8 cellular contexts compared by ENCODE assay signal in genomic region chr1:156491151-156491949, GRCh38. TPM values are rescaled to one million over a fixed set of nuclear protein-coding genes. Genes with fewer than 3 reads are reported as not detected.
A peak's percentile ranks its signal among the peaks of the same experiment; 100 is the strongest.
DNase-seq lines count a peak whose midpoint lies in the region; ATAC-seq and TF ChIP-seq lines count a peak whose summit lies in the region.

No MANE protein-coding gene starts in this region.

- H3K27ac Mint-ChIP-seq in activated CD4-positive, alpha-beta memory T cell treated with anti-CD3 and anti-CD28 coated beads, Interleukin-2, amount 10 ng/mL, durations not matched to agents 7 days and 5 days, result peak overlapping the region; percentile 52

- H3K36me3 Mint-ChIP-seq in activated CD4-positive, alpha-beta memory T cell treated with anti-CD3 and anti-CD28 coated beads, Interleukin-2, amount 10 ng/mL, durations not matched to agents 7 days and 5 days (ENCODE audit: low read depth), result peaks cover 28% of the 10 kb centered on the region

- H2BK12ac ChIP-seq in mesenchymal stem cell (ENCODE audit: low read length in 2 of 2), result no peak overlapping the region

- CTCF ChIA-PET in activated CD4-positive, alpha-beta memory T cell treated with anti-CD3 and anti-CD28 coated beads, Interleukin-2, amount 10 ng/mL, durations not matched to agents 7 days and 5 days (lab: Charles Lee), result interaction anchor here (0.9 to 4.2 kb wide), 5 partner anchors 10 to 115 kb away, joined by 3 to 40 read pairs (median 4); partner anchors contain the start of gene MEF2D

- H3K4ac ChIP-seq in mesenchymal stem cell (ENCODE audit: low read depth in 1 of 2, low read length in 2 of 2), result no peak overlapping the region

- 93% methylated on average over 5 of the region's 6 CpGs for WGBS in mesenchymal stem cell

- no peaks in the 10 kb centered on the region for H3K36me3 ChIP-seq in cardiac muscle cell
- peaks cover 18 to 27% of the 10 kb centered on the region in 2 experiments for H3K36me3 ChIP-seq in mesenchymal stem cell (ENCODE audit: control insufficient read depth in 1 of 2, insufficient read depth in 2 of 2, low read depth in 1 of 2, low read length in 2 of 2)
- no peaks in the 10 kb centered on the region for H3K36me3 ChIP-seq in uterus

- H3K4me3 ChIP-seq in cardiac muscle cell (no peak overlapping the region), mesenchymal stem cell (ENCODE audit: insufficient read depth in 1 of 2, low read depth in 1 of 2, low read length in 2 of 2) (peak overlapping the region in 1 of 2 experiments; percentile 50), uterus (peak overlapping the region in 1 of 2 donors; percentile 15)

- H3K27me3 Mint-ChIP-seq in activated CD4-positive, alpha-beta memory T cell treated with anti-CD3 and anti-CD28 coated beads, Interleukin-2, amount 10 ng/mL, durations not matched to agents 7 days and 5 days, result no peaks in the 10 kb centered on the region

- no peak for TF ChIP-seq POLR2A in uterus (IDR thresholded peaks at IDR 0.05)

- no peaks in the 10 kb centered on the region for H3K27me3 ChIP-seq in cardiac muscle cell
- H3K27me3 ChIP-seq in mesenchymal stem cell (ENCODE audit: control insufficient read depth in 1 of 2, insufficient read depth in 1 of 2, low read length in 2 of 2), result no peaks in the 10 kb centered on the region
- H3K27me3 ChIP-seq in uterus, result no peaks in the 10 kb centered on the region

- no peak overlapping the region for H2BK120ac ChIP-seq in mesenchymal stem cell (ENCODE audit: low read depth, low read length)

- ATAC-seq in HG03565 (IDR thresholded peaks at IDR 0.05; ENCODE audit: unreplicated experiment), result no peak

- no peak overlapping the region for H2AK5ac ChIP-seq in mesenchymal stem cell (ENCODE audit: low read length, severe bottlenecking)

- H4K91ac ChIP-seq in mesenchymal stem cell (ENCODE audit: low read length), result no peak overlapping the region

- intact Hi-C loops in cardiac septum (cut with DNase I) (no loop called here), uterus (cut with DNase I; ENCODE audit: low total_unique reads) (no loop called here)

- no peak overlapping the region for H4K8ac ChIP-seq in mesenchymal stem cell (ENCODE audit: low read length)

- H3K23ac ChIP-seq in mesenchymal stem cell (ENCODE audit: low read length in 2 of 2), result no peak overlapping the region

- peaks cover 29% of the 10 kb centered on the region for H3K79me1 ChIP-seq in mesenchymal stem cell (replicated peaks; ENCODE audit: low read length, poor library complexity, severe bottlenecking)

- no peak overlapping the region for H2AFZ ChIP-seq in mesenchymal stem cell (ENCODE audit: low read depth, low read length)

- no peak overlapping the region for H3K14ac ChIP-seq in mesenchymal stem cell (ENCODE audit: low read length in 2 of 2)

- no peaks in the 10 kb centered on the region for H3K9me3 ChIP-seq in cardiac muscle cell (ENCODE audit: low read depth)
- no peaks in the 10 kb centered on the region for H3K9me3 ChIP-seq in mesenchymal stem cell (ENCODE audit: control insufficient read depth, low read length)
- no peaks in the 10 kb centered on the region for H3K9me3 ChIP-seq in uterus

- no peak overlapping the region for H2BK5ac ChIP-seq in mesenchymal stem cell (ENCODE audit: low read depth, low read length, poor library complexity, severe bottlenecking)

- H2BK15ac ChIP-seq in mesenchymal stem cell (ENCODE audit: low read depth, poor library complexity, severe bottlenecking), result no peak overlapping the region

- TF ChIP-seq CTCF in cardiac muscle cell (IDR thresholded peaks at IDR 0.05; ENCODE audit: low read depth, low read length), result no peak
- TF ChIP-seq CTCF in uterus (IDR thresholded peaks at IDR 0.05), result no peak

- peaks cover 83% of the 10 kb centered on the region for H3K4me1 Mint-ChIP-seq in activated CD4-positive, alpha-beta memory T cell treated with anti-CD3 and anti-CD28 coated beads, Interleukin-2, amount 10 ng/mL, durations not matched to agents 7 days and 5 days

- POLR2A ChIA-PET in activated CD4-positive, alpha-beta memory T cell treated with anti-CD3 and anti-CD28 coated beads, Interleukin-2, amount 10 ng/mL, durations not matched to agents 7 days and 5 days (lab: Charles Lee), result interaction anchor here (0.9 to 13.8 kb wide), 7 partner anchors 9 to 100 kb away, joined by 3 to 286 read pairs (median 3); partner anchors contain the start of genes MEF2D and NAXE

- H3K18ac ChIP-seq in mesenchymal stem cell (ENCODE audit: low read depth in 1 of 2, low read length in 2 of 2), result no peak overlapping the region

- no peak overlapping the region for H3K4me2 ChIP-seq in mesenchymal stem cell (ENCODE audit: low read length, poor library complexity, severe bottlenecking)

- H3K4me3 Mint-ChIP-seq in activated CD4-positive, alpha-beta memory T cell treated with anti-CD3 and anti-CD28 coated beads, Interleukin-2, amount 10 ng/mL, durations not matched to agents 7 days and 5 days, result no peak overlapping the region

- DNase-seq in cardiac muscle cell (ENCODE audit: low read depth in 1 of 2, low spot score in 1 of 2) (no peak), cardiac septum (ENCODE audit: low spot score) (no peak), mesenchymal stem cell (no peak), uterus (no peak), EL (no peak), cerebellum (ENCODE audit: low spot score) (no peak)
- no peak for DNase-seq in activated CD4-positive, alpha-beta memory T cell treated with anti-CD3 and anti-CD28 coated beads, Interleukin-2, amount 10 ng/mL, durations not matched to agents 7 days and 5 days

- no peaks in the 10 kb centered on the region for H3K9me3 Mint-ChIP-seq in activated CD4-positive, alpha-beta memory T cell treated with anti-CD3 and anti-CD28 coated beads, Interleukin-2, amount 10 ng/mL, durations not matched to agents 7 days and 5 days

- H3K27ac ChIP-seq in cardiac muscle cell, result peak overlapping the region; percentile 96
- no peak overlapping the region for H3K27ac ChIP-seq in mesenchymal stem cell (ENCODE audit: low read length, poor library complexity, severe bottlenecking)
- peak overlapping the region; percentile 77 to 100 for H3K27ac ChIP-seq in uterus

- peaks cover 81% of the 10 kb centered on the region for H3K4me1 ChIP-seq in cardiac muscle cell (ENCODE audit: low read depth)
- H3K4me1 ChIP-seq in mesenchymal stem cell (ENCODE audit: control insufficient read depth, insufficient read depth, low read depth, low read length), result peaks cover 57% of the 10 kb centered on the region
- peaks cover 22 to 68% of the 10 kb centered on the region in 2 donors for H3K4me1 ChIP-seq in uterus

- H3K9ac ChIP-seq in mesenchymal stem cell (ENCODE audit: low read length), result peak overlapping the region; percentile 56

RNA-seq across cellular contexts. Expression of gene MEF2D, which starts 9.2 kb away (rescaled TPM):
- total RNA-seq in cardiac muscle cell, result 35.9 and 64.6 TPM in 2 replicates
- 35.1 and 52.1 TPM in 2 replicates for polyA plus RNA-seq in cardiac muscle cell
- 93.1 TPM for total RNA-seq in cardiac septum
- 10 to 100 TPM; 49.5 to 52.1 TPM for total RNA-seq in activated CD4-positive, alpha-beta memory T cell treated with anti-CD3 and anti-CD28 coated beads, Interleukin-2, amount 10 ng/mL, durations not matched to agents 7 days and 5 days
- 38.6 TPM for polyA plus RNA-seq in mesenchymal stem cell (2013, experiment 1 of 2)
- 34.2 TPM for polyA plus RNA-seq in mesenchymal stem cell (2013, experiment 2 of 2)
- total RNA-seq in uterus, result 100 to 1,000 TPM in 1 of 4 donors, 10 to 100 TPM in 2, 1 to 10 TPM in 1; 8.4 to 101 (median 35.1) TPM
- 6.5 TPM for total RNA-seq in cerebellum
